ENCODE assay signal across 8 cellular contexts in the genomic region with DNA sequence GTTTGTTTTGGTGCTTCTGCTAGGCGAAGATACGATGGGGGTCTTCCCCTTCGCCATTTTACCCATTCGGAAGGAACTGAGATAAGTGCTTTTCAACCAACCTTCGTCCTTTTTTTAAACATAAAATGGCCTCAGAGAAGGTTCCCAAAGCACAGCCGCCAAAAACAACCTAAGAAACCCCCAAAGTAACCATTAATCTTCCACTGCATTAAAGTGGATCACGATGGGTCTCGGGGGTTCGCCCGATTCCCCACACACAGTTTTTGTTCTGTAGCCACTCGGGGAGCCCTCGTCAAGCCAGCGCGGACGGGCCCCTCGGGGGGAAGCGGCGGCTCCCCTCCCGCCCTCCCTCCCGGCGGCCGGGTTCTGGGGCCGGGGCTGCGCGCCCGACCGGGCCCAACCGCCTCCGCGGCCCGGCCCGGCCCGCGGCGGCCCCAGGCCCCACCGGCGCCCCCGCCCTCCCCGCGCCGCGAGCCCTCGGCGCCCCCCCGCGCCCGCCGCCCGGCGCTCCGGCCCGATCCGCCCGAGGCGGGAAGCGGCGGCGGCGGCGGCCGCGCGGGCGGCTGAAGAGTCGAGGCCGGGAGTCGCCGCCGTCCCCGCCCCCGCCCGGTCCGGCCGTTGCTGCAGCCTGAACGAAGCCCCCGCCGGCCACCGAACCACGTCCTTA. TPM values are rescaled to one million over a fixed set of nuclear protein-coding genes. Genes with fewer than 3 reads are reported as not detected.
DNase-seq lines count a peak whose midpoint lies in the region; ATAC-seq and TF ChIP-seq lines count a peak whose summit lies in the region.

No MANE protein-coding gene starts in this region.

- H3K4me1 ChIP-seq in hepatocyte (ENCODE audit: insufficient read depth): peaks cover 20% of the 10 kb centered on the region
- peaks cover 0 to 33% (median 24%) of the 10 kb centered on the region in 4 donors for H3K4me1 ChIP-seq in sigmoid colon

- H3K9me3 Mint-ChIP-seq in CD4-positive, alpha-beta T cell: no peaks in the 10 kb centered on the region

- CTCF ChIA-PET in CD4-positive, alpha-beta T cell (lab: Charles Lee): no interaction called here

- peak; percentile 20 for ATAC-seq in CD4-positive, alpha-beta T cell (ENCODE audit: poor library complexity)
- ATAC-seq in HG02970 (IDR thresholded peaks at IDR 0.05; ENCODE audit: low FRiP score, unreplicated experiment) (peak; percentile 2), HG03442 (IDR thresholded peaks at IDR 0.05; ENCODE audit: unreplicated experiment) (no peak), GM21619 (IDR thresholded peaks at IDR 0.05; ENCODE audit: unreplicated experiment) (no peak)

- WGBS in hepatocyte (ENCODE audit: low lambda C conversion rate, missing lambda C conversion rate): under 1% methylated on average over 25 of the region's 79 CpGs
- WGBS in sigmoid colon, 2 donors: 1% methylated on average over 79 of the region's 79 CpGs

- peak overlapping the region; percentile 97 for H3K27ac ChIP-seq in CD4-positive, alpha-beta T cell (ENCODE audit: low read depth, low read length)
- H3K27ac ChIP-seq in hepatocyte: peak overlapping the region; percentile 100
- peak overlapping the region; percentile 90 to 97 (median 95) for H3K27ac ChIP-seq in sigmoid colon

- H3K4me3 ChIP-seq in hepatocyte (peak overlapping the region; percentile 94), sigmoid colon (peak overlapping the region; percentile 78 to 85 (median 80))

- H2AFZ ChIP-seq in hepatocyte: peak overlapping the region; percentile 87

- H3K4me2 ChIP-seq in hepatocyte: peak overlapping the region; percentile 79

- intact Hi-C loops in CD4-positive, alpha-beta T cell (cut with DNase I, micrococcal nuclease): loop anchor here (1.0 to 5.0 kb wide), 8 partner anchors 28 to 315 kb away; a partner anchor contains a TSS
- intact Hi-C loops in sigmoid colon (cut with DNase I): loop anchor here (2.0 to 10.0 kb wide), 3 partner anchors 49 to 312 kb away; a partner anchor contains a TSS

- H3K9me3 ChIP-seq in CD4-positive, alpha-beta T cell (ENCODE audit: control insufficient read depth, low read length): no peaks in the 10 kb centered on the region
- no peaks in the 10 kb centered on the region for H3K9me3 ChIP-seq in hepatocyte (ENCODE audit: low read depth)
- H3K9me3 ChIP-seq in sigmoid colon: no peaks in the 10 kb centered on the region

- H3K27me3 Mint-ChIP-seq in CD4-positive, alpha-beta T cell: peaks cover 9% of the 10 kb centered on the region

- peaks cover 10% of the 10 kb centered on the region for H4K20me1 ChIP-seq in hepatocyte (ENCODE audit: insufficient read depth, poor library complexity, severe bottlenecking)

- H3K36me3 Mint-ChIP-seq in CD4-positive, alpha-beta T cell (ENCODE audit: low read depth): peaks cover 51% of the 10 kb centered on the region

- no peak for TF ChIP-seq CTCF in CD4-positive, alpha-beta T cell (IDR thresholded peaks at IDR 0.05)
- no peak for TF ChIP-seq CTCF in hepatocyte (IDR thresholded peaks at IDR 0.05; ENCODE audit: poor library complexity)
- TF ChIP-seq CTCF in sigmoid colon (IDR thresholded peaks at IDR 0.05): no peak

- peak overlapping the region; percentile 100 for H3K4me3 Mint-ChIP-seq in CD4-positive, alpha-beta T cell

- H3K79me2 ChIP-seq in hepatocyte: peaks cover 47% of the 10 kb centered on the region

- H3K9me2 ChIP-seq in hepatocyte (replicated peaks; ENCODE audit: insufficient read depth): no peaks in the 10 kb centered on the region

- no peaks in the 10 kb centered on the region for H3K27me3 ChIP-seq in CD4-positive, alpha-beta T cell (ENCODE audit: control insufficient read depth, insufficient read depth, low read length)
- H3K27me3 ChIP-seq in hepatocyte (no peaks in the 10 kb centered on the region), sigmoid colon (no peaks in the 10 kb centered on the region)

- H3K27ac Mint-ChIP-seq in CD4-positive, alpha-beta T cell: peak overlapping the region; percentile 99

- no peak for TF ChIP-seq EP300 in sigmoid colon (IDR thresholded peaks at IDR 0.05)

- H3K36me3 ChIP-seq in hepatocyte (replicated peaks; ENCODE audit: insufficient read depth, low read depth) (no peaks in the 10 kb centered on the region), sigmoid colon (peaks cover 0 to 13% (median 4%) of the 10 kb centered on the region in 4 donors)

- DNase-seq in CD4-positive, alpha-beta T cell: peak; percentile 25 to 55 (median 34)
- DNase-seq in T follicular helper cell (ENCODE audit: low read depth) (peak; percentile 23), amniotic epithelial cell (ENCODE audit: low read depth) (peak; percentile 10), hepatocyte (ENCODE audit: low spot score) (peak; percentile 78), sigmoid colon (no peak)

- no peak for TF ChIP-seq POLR2A in sigmoid colon (IDR thresholded peaks at IDR 0.05)

- H3K4me1 Mint-ChIP-seq in CD4-positive, alpha-beta T cell (ENCODE audit: low read depth): peaks cover 51% of the 10 kb centered on the region

- POLR2A ChIA-PET in CD4-positive, alpha-beta T cell (lab: Charles Lee): interaction anchor here (1.0 to 2.2 kb wide), 12 partner anchors 22 to 313 kb away, joined by 3 to 42 read pairs (median 10); a partner anchor contains a TSS

RNA-seq across cellular contexts. Expression of a gene that starts 0.8 kb away (rescaled TPM):
- 10 to 100 TPM; 11.5 to 12.8 TPM for total RNA-seq in CD4-positive, alpha-beta T cell
- total RNA-seq in hepatocyte (23.3 and 25.1 TPM in 2 replicates), sigmoid colon (10 to 100 TPM; 14.7 to 21.8 (median 20.9) TPM)
- polyA plus RNA-seq in hepatocyte (2.3 and 3.8 TPM in 2 replicates), sigmoid colon (1 to 10 TPM; 6.0 to 9.1 (median 8.1) TPM)

Comparison
In these comparisons a context has a peak if more than half of its experiments do, and no peak if none do; other contexts are left out.
1. ATAC-seq: peak in CD4-positive, alpha-beta T cell (single experiment) and HG02970 (single experiment); none in HG03442 (single experiment) and GM21619 (single experiment).
2. Peak in every context shown above with its lines, with median percentiles within 50 percentile points of each other: H3K27ac ChIP-seq.